1 cellular context compared by ENCODE assay signal in the genomic region with DNA sequence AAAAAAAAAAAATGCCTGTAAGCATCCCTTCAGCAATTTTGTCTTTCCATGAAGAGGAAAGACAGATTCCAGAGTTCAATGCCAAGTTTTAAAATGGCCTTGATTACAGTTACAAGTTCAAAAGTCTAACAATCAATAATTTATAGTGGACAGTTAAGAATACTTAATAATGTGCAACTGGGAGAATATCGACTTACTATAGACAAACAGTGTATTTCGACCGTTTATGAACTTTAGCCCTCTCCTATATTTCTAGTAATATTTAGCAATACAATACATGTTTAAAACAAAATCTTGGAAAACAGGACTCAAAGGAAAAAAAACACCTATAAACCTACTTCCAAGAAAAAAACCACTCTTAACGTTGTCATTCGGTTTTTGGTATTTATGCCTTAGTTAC.
TF ChIP-seq lines count a peak whose summit lies in the region.

No MANE protein-coding gene starts in this region.

TF ChIP-seq in HCT116, 20 proteins besides CTCF, POLR2A, EP300 and RAD21 (continued from another document):
- TF ChIP-seq, protein P1, sequence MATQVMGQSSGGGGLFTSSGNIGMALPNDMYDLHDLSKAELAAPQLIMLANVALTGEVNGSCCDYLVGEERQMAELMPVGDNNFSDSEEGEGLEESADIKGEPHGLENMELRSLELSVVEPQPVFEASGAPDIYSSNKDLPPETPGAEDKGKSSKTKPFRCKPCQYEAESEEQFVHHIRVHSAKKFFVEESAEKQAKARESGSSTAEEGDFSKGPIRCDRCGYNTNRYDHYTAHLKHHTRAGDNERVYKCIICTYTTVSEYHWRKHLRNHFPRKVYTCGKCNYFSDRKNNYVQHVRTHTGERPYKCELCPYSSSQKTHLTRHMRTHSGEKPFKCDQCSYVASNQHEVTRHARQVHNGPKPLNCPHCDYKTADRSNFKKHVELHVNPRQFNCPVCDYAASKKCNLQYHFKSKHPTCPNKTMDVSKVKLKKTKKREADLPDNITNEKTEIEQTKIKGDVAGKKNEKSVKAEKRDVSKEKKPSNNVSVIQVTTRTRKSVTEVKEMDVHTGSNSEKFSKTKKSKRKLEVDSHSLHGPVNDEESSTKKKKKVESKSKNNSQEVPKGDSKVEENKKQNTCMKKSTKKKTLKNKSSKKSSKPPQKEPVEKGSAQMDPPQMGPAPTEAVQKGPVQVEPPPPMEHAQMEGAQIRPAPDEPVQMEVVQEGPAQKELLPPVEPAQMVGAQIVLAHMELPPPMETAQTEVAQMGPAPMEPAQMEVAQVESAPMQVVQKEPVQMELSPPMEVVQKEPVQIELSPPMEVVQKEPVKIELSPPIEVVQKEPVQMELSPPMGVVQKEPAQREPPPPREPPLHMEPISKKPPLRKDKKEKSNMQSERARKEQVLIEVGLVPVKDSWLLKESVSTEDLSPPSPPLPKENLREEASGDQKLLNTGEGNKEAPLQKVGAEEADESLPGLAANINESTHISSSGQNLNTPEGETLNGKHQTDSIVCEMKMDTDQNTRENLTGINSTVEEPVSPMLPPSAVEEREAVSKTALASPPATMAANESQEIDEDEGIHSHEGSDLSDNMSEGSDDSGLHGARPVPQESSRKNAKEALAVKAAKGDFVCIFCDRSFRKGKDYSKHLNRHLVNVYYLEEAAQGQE (IDR thresholded peaks at IDR 0.05; ENCODE audit: low read depth): no peak
- no peak for TF ChIP-seq POLR2AphosphoS5 (IDR thresholded peaks at IDR 0.05; ENCODE audit: low read depth, low read length)
- no peak for TF ChIP-seq CEBPB (IDR thresholded peaks at IDR 0.05; ENCODE audit: low read depth)
- TF ChIP-seq, protein P2, sequence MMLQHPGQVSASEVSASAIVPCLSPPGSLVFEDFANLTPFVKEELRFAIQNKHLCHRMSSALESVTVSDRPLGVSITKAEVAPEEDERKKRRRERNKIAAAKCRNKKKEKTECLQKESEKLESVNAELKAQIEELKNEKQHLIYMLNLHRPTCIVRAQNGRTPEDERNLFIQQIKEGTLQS (IDR thresholded peaks at IDR 0.05): no peak
- TF ChIP-seq, protein P3, sequence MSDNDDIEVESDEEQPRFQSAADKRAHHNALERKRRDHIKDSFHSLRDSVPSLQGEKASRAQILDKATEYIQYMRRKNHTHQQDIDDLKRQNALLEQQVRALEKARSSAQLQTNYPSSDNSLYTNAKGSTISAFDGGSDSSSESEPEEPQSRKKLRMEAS (IDR thresholded peaks at IDR 0.05): no peak
- TF ChIP-seq EZH2phosphoT487 (IDR thresholded peaks at IDR 0.05; ENCODE audit: borderline replicate concordance): no peak
- no peak for TF ChIP-seq EGR1 (IDR thresholded peaks at IDR 0.05; ENCODE audit: low read depth)
- no peak for TF ChIP-seq CBX3 (IDR thresholded peaks at IDR 0.05; ENCODE audit: low read depth)
- no peak for TF ChIP-seq SP1 (IDR thresholded peaks at IDR 0.05; ENCODE audit: low read depth)
